In the genomic region with DNA sequence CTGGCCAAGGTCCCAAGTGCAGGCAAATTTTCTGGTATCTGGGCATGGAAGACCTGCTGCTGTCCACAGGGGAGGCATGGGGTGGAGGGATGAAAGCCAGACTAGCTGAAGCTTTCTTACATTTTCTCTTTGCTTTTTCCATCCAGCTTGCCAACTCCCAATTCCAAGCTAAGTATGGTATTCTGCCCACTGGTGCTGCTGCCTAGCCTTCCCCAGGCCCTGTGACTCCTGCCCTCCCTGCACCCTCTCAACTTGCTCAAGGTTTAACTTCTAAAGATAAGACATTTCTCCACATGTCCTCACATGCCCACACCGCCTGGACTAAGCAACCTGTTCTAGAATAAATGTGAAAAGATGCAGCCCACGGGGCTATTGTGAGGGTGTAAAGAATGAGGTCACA, we compare ENCODE assay signal across 24 cellular contexts. TPM values are rescaled to one million over a fixed set of nuclear protein-coding genes. Genes with fewer than 3 reads are reported as not detected.
DNase-seq lines count a peak whose midpoint lies in the region; ATAC-seq and TF ChIP-seq lines count a peak whose summit lies in the region.
"Had no signal": no experiment of that assay in that cellular context is flagged by ENCODE, and none has a peak within 500 bp of the region (broad histone marks: within the 10 kb centered on the region; RNA-seq: fewer than 3 reads in every experiment).

No MANE protein-coding gene starts in this region.

- no peak for TF ChIP-seq CTCF in gastroesophageal sphincter (IDR thresholded peaks at IDR 0.05)

- H3K4me1 ChIP-seq in gastroesophageal sphincter = peaks cover 8 to 100% (median 10%) of the 10 kb centered on the region in 3 donors
- H3K4me1 ChIP-seq in subcutaneous abdominal adipose tissue (ENCODE audit: control insufficient read depth in 5 of 5, insufficient read depth in 5 of 5, low read length in 5 of 5) = peaks cover 3 to 60% (median 36%) of the 10 kb centered on the region in 5 donors

- 43% methylated on average over 2 of the region's 2 CpGs; no CpG with 5 or more reads in 1 of the 2 donors for WGBS in gastroesophageal sphincter (ENCODE audit: low coverage in 1 of 2), 2 donors

- H3K4me3 Mint-ChIP-seq in effector memory CD8-positive, alpha-beta T cell = no peak overlapping the region
- H3K4me3 Mint-ChIP-seq: B cell, H9 had no signal

- no peaks in the 10 kb centered on the region for H3K4me1 Mint-ChIP-seq in effector memory CD8-positive, alpha-beta T cell (ENCODE audit: low read depth in 2 of 2)
- H3K4me1 Mint-ChIP-seq: B cell had no signal

- H3K9me3 ChIP-seq in gastroesophageal sphincter = no peaks in the 10 kb centered on the region
- no peaks in the 10 kb centered on the region for H3K9me3 ChIP-seq in subcutaneous abdominal adipose tissue (ENCODE audit: control insufficient read depth in 5 of 5, low read length in 5 of 5)

- H3K36me3 Mint-ChIP-seq in effector memory CD8-positive, alpha-beta T cell (ENCODE audit: insufficient read depth) = no peaks in the 10 kb centered on the region

- H3K36me3 ChIP-seq in gastroesophageal sphincter (peaks cover 0 to 77% of the 10 kb centered on the region in 2 donors), subcutaneous abdominal adipose tissue (ENCODE audit: control insufficient read depth in 5 of 5, insufficient read depth in 5 of 5, low read length in 5 of 5) (peaks cover 4 to 66% (median 38%) of the 10 kb centered on the region in 5 donors)

- intact Hi-C loops in left cardiac atrium (cut with DNase I) = no loop called here
- intact Hi-C loops in left ventricle myocardium superior (cut with micrococcal nuclease) = no loop called here

- peak; percentile 32 to 44 for ATAC-seq in left cardiac atrium
- no peak for ATAC-seq in left ventricle myocardium superior
- peak; percentile 33 for ATAC-seq in gastroesophageal sphincter
- ATAC-seq in GM19023 (IDR thresholded peaks at IDR 0.05; ENCODE audit: unreplicated experiment) = no peak
- ATAC-seq in effector memory CD8-positive, alpha-beta T cell (replicated peaks) = no peak
- ATAC-seq in GM19035 (IDR thresholded peaks at IDR 0.05; ENCODE audit: unreplicated experiment) = no peak

- no peak overlapping the region for H3K4me3 ChIP-seq in gastroesophageal sphincter
- no peak overlapping the region for H3K4me3 ChIP-seq in subcutaneous abdominal adipose tissue (ENCODE audit: low read depth in 1 of 5, low read length in 5 of 5)

- no peak overlapping the region for H3K27ac Mint-ChIP-seq in effector memory CD8-positive, alpha-beta T cell
- H3K27ac Mint-ChIP-seq: B cell had no signal

- no peak overlapping the region for H3K9ac ChIP-seq in subcutaneous abdominal adipose tissue (ENCODE audit: low read length in 5 of 5)

- no peak for TF ChIP-seq EP300 in gastroesophageal sphincter (IDR thresholded peaks at IDR 0.05)

- H3K27me3 ChIP-seq in gastroesophageal sphincter (no peaks in the 10 kb centered on the region), subcutaneous abdominal adipose tissue (ENCODE audit: control insufficient read depth in 5 of 5, insufficient read depth in 4 of 5, low read length in 5 of 5) (no peaks in the 10 kb centered on the region)

- no peaks in the 10 kb centered on the region for H3K9me3 Mint-ChIP-seq in effector memory CD8-positive, alpha-beta T cell
- H3K9me3 Mint-ChIP-seq: H9 had no signal

- H3K27ac ChIP-seq in gastroesophageal sphincter (peak overlapping the region; percentile 91 to 96 (median 93)), subcutaneous abdominal adipose tissue (ENCODE audit: low read depth, low read length) (peak overlapping the region; percentile 81)
- H3K27ac ChIP-seq: HL-60 had no signal

- no peak for TF ChIP-seq POLR2A in gastroesophageal sphincter (IDR thresholded peaks at IDR 0.05)

- no peak for DNase-seq in left cardiac atrium
- DNase-seq in left ventricle myocardium superior = no peak
- DNase-seq in effector memory CD8-positive, alpha-beta T cell = no peak
- DNase-seq in SHP77 treated with DMSO at 0.1 percent for 48 hours (lab: John Stamatoyannopoulos, UW) = no peak
- DNase-seq: 8988T; DND-41; H9; Kasumi-1; MM.1S; NCI-H1092; NCI-H1436 treated with DMSO at 0.1 percent for 48 hours; NCI-H2029 treated with DMSO at 0.1 percent for 48 hours; NCI-H2171 treated with DMSO at 0.1 percent for 48 hours; NCI-H446; NK-92 treated with Interleukin-12 subunit alpha and Interleukin-12 subunit beta, amount 100 ng/mL, for 24 hours; OCI-M1; RPMI8226; SIG-M5 had no signal

- H3K27me3 Mint-ChIP-seq in effector memory CD8-positive, alpha-beta T cell = peaks cover 12 to 44% of the 10 kb centered on the region in 2 donors
- H3K27me3 Mint-ChIP-seq: B cell had no signal

RNA-seq across cellular contexts. Expression of gene HACD2, which starts 59.5 kb away (rescaled TPM):
- total RNA-seq in left cardiac atrium = 10 to 100 TPM; 26.6 to 34.6 TPM
- total RNA-seq in left ventricle myocardium superior = 10.5 TPM
- total RNA-seq in gastroesophageal sphincter = 10 to 100 TPM; 21.3 to 36.7 (median 28.1) TPM

Comparison
In these comparisons a context has a peak if more than half of its experiments do, and no peak if none do; other contexts are left out.
1. ATAC-seq: peak in left cardiac atrium (2 of 2) and gastroesophageal sphincter (single experiment); none in left ventricle myocardium superior (single experiment), GM19023 (single experiment), effector memory CD8-positive, alpha-beta T cell (single experiment) and GM19035 (single experiment).